Comparison of ENCODE assay signal across 10 cellular contexts in the genomic region with DNA sequence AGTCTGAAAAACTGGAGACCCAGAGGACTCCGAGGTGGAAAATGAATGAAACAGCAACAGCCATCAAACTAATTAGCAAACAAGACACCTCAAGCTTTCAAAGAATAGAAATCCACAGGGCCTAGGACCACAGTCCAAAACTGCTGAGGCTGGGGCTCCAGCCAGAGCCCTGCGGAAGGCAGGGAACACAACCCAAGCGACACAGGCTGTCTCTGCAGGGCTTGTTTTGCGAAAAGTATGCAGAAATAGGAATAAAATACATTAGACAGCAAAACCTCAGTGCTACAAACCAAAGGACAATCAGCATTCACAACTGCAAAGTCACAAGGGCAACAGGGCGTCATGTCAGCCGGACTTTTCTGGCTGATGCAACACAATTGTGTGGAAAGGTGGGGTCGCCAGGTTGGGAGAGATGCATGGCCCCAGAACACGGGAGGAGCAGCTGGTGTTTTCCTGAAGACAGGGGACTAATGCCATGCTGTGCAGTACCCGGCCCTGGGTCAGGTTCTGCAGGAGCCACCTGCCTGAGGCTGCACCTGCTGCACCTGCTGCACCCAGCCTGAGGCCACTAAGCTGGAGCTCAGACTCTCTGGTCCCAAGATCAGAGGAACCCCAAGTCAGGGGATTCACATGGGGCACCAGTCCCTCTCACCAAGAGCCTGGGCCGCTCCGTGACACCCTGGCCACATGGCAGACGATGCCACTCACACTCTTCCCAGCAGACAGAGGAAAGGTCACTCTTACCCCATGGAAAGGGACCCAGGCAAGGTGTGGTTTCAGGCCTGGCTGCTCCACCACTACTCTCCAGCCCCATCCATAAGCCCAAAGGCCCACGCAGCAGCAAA.
DNase-seq lines count a peak whose midpoint lies in the region; ATAC-seq, FAIRE-seq and TF ChIP-seq lines count a peak whose summit lies in the region.
"Had no signal": no experiment of that assay in that cellular context is flagged by ENCODE, and none has a peak within 500 bp of the region (broad histone marks: within the 10 kb centered on the region; RNA-seq: fewer than 3 reads in every experiment).

No MANE protein-coding gene starts in this region.

- WGBS in heart left ventricle, 4 donors = 93 to 96% (median 94%) methylated on average over 13 of the region's 13 CpGs

- H3K36me3 ChIP-seq in GM23338 (ENCODE audit: insufficient read depth) = no peaks in the 10 kb centered on the region
- H3K36me3 ChIP-seq in NT2/D1 (ENCODE audit: insufficient read depth, insufficient read length, low read length) = peaks cover 34% of the 10 kb centered on the region
- H3K36me3 ChIP-seq in heart left ventricle = no peaks in the 10 kb centered on the region
- H3K36me3 ChIP-seq: brain microvascular endothelial cell had no signal

- POLR2A ChIA-PET in CD4-positive, alpha-beta T cell (lab: Charles Lee) = no interaction called here

- H3K27me3 ChIP-seq in GM23338 (ENCODE audit: insufficient read depth) = no peaks in the 10 kb centered on the region
- no peaks in the 10 kb centered on the region for H3K27me3 ChIP-seq in NT2/D1 (ENCODE audit: insufficient read depth, insufficient read length)
- H3K27me3 ChIP-seq in heart left ventricle = no peaks in the 10 kb centered on the region
- no peaks in the 10 kb centered on the region for H3K27me3 ChIP-seq in CD4-positive, alpha-beta T cell (ENCODE audit: control insufficient read depth, insufficient read depth, low read length)
- H3K27me3 ChIP-seq: brain microvascular endothelial cell had no signal

- peaks cover 4% of the 10 kb centered on the region for H3K36me3 Mint-ChIP-seq in GM23338 (ENCODE audit: low read depth)
- H3K36me3 Mint-ChIP-seq in CD4-positive, alpha-beta T cell (ENCODE audit: low read depth) = no peaks in the 10 kb centered on the region

- CTCF ChIA-PET in CD4-positive, alpha-beta T cell (lab: Charles Lee) = no interaction called here

- ATAC-seq in GM23338 (no peak; the same call in 1 of the 3 replicates), heart left ventricle (no peak), sciatic nerve (peak; percentile 5), HG03039 (IDR thresholded peaks at IDR 0.05; ENCODE audit: unreplicated experiment) (no peak)
- ATAC-seq in CD4-positive, alpha-beta T cell (ENCODE audit: poor library complexity) = no peak

- peaks cover 14% of the 10 kb centered on the region for H3K27me3 Mint-ChIP-seq in GM23338 (ENCODE audit: insufficient read depth, low read depth, poor library complexity)
- H3K27me3 Mint-ChIP-seq in CD4-positive, alpha-beta T cell = no peaks in the 10 kb centered on the region
- H3K27me3 Mint-ChIP-seq: activated CD4-positive, alpha-beta memory T cell treated with anti-CD3 and anti-CD28 coated beads for 36 hours had no signal

- H3K27ac ChIP-seq in GM23338 (ENCODE audit: low read depth) = peak overlapping the region; percentile 83; the same call in 1 of the 2 replicates
- peak overlapping the region in 10 of 12 donors; percentile 38 to 86 (median 68) for H3K27ac ChIP-seq in heart left ventricle
- no peak overlapping the region for H3K27ac ChIP-seq in CD4-positive, alpha-beta T cell (ENCODE audit: low read depth, low read length)

- no peak for TF ChIP-seq POLR2A in heart left ventricle (IDR thresholded peaks at IDR 0.05)

- H3K4me1 ChIP-seq in GM23338 (ENCODE audit: insufficient read depth) (peaks cover 16% of the 10 kb centered on the region), NT2/D1 (ENCODE audit: insufficient read depth, insufficient read length) (peaks cover 8% of the 10 kb centered on the region), heart left ventricle (peaks cover 4 to 35% (median 25%) of the 10 kb centered on the region in 12 donors)

- peaks cover 2% of the 10 kb centered on the region; the same call in 1 of the 3 replicates for H3K9me3 Mint-ChIP-seq in GM23338
- no peaks in the 10 kb centered on the region for H3K9me3 Mint-ChIP-seq in CD4-positive, alpha-beta T cell
- H3K9me3 Mint-ChIP-seq: activated CD4-positive, alpha-beta memory T cell treated with anti-CD3 and anti-CD28 coated beads for 36 hours had no signal

- H3K79me2 ChIP-seq in GM23338 (replicated peaks; ENCODE audit: insufficient read depth) = peaks cover 13% of the 10 kb centered on the region

- H3K4me2 ChIP-seq in GM23338 = no peak overlapping the region

- H3K4me3 ChIP-seq in GM23338 = no peak overlapping the region
- no peak overlapping the region for H3K4me3 ChIP-seq in NT2/D1 (ENCODE audit: insufficient read length, low read depth)
- no peak overlapping the region for H3K4me3 ChIP-seq in heart left ventricle

- H3F3A ChIP-seq in GM23338 (replicated peaks; ENCODE audit: low read depth) = no peaks in the 10 kb centered on the region

- no peak for FAIRE-seq in D721Med (lab: Jason Lieb, UNC)

- H3K4me3 Mint-ChIP-seq in GM23338 = no peak overlapping the region
- H3K4me3 Mint-ChIP-seq in CD4-positive, alpha-beta T cell = no peak overlapping the region
- H3K4me3 Mint-ChIP-seq: activated CD4-positive, alpha-beta memory T cell treated with anti-CD3 and anti-CD28 coated beads for 36 hours had no signal

- H3K9me3 ChIP-seq in NT2/D1 (ENCODE audit: insufficient read depth, low read length) (peaks cover 7% of the 10 kb centered on the region; the same call in 1 of the 2 replicates), heart left ventricle (no peaks in the 10 kb centered on the region)
- H3K9me3 ChIP-seq in CD4-positive, alpha-beta T cell (ENCODE audit: control insufficient read depth, low read length) = no peaks in the 10 kb centered on the region

- intact Hi-C loops in heart left ventricle (cut with DNase I) (loop anchor here in 1 of 10 donors (5.0 kb wide), 1 partner anchor 41 kb away; no protein-coding TSS in a partner anchor), sciatic nerve (cut with DNase I) (no loop called here)
- intact Hi-C loops in CD4-positive, alpha-beta T cell (cut with DNase I, micrococcal nuclease) = no loop called here

- H3K4me1 Mint-ChIP-seq in GM23338 = peaks cover 32% of the 10 kb centered on the region
- no peaks in the 10 kb centered on the region for H3K4me1 Mint-ChIP-seq in CD4-positive, alpha-beta T cell (ENCODE audit: low read depth)

- H3K9me2 ChIP-seq in GM23338 (ENCODE audit: insufficient read depth) = no peaks in the 10 kb centered on the region

- TF ChIP-seq CTCF in GM23338 (conservative IDR thresholded peaks at IDR 0.05; ENCODE audit: low read depth in 2 of 2) = no peak
- no peak for TF ChIP-seq CTCF in heart left ventricle (IDR thresholded peaks at IDR 0.05)
- TF ChIP-seq CTCF in D721Med (IDR thresholded peaks at IDR 0.05; ENCODE audit: insufficient read depth, missing control alignments) = no peak
- TF ChIP-seq CTCF in CD4-positive, alpha-beta T cell (IDR thresholded peaks at IDR 0.05) = no peak

- peak overlapping the region; percentile 84 for H3K27ac Mint-ChIP-seq in GM23338
- no peak overlapping the region for H3K27ac Mint-ChIP-seq in CD4-positive, alpha-beta T cell
- H3K27ac Mint-ChIP-seq: activated CD4-positive, alpha-beta memory T cell treated with anti-CD3 and anti-CD28 coated beads for 36 hours had no signal

- DNase-seq in GM23338 (ENCODE audit: low spot score) (no peak), NT2/D1 (ENCODE audit: low read depth, low spot score) (no peak), heart left ventricle (peak in 2 of 5 donors; percentile 13 to 33), sciatic nerve (ENCODE audit: low spot score) (peak; percentile 48), D721Med (ENCODE audit: insufficient read length, low spot score) (no peak)
- no peak for DNase-seq in activated T-cell treated with anti-CD3 and anti-CD28 coated beads, Interleukin-2, amount 50 U/mL, for 48 hours
- DNase-seq in CD4-positive, alpha-beta T cell = no peak
- DNase-seq: activated CD4-positive, alpha-beta memory T cell treated with anti-CD3 and anti-CD28 coated beads for 36 hours had no signal

- H2AFZ ChIP-seq in GM23338 = no peak overlapping the region

- H4K20me1 ChIP-seq in GM23338 (replicated peaks; ENCODE audit: insufficient read depth) = 0 out of 2 replicates have a peak, but pooled peaks cover 3% of the 10 kb centered on the region

- H3K9ac ChIP-seq in NT2/D1 (ENCODE audit: insufficient read length, low read depth) = peak overlapping the region; percentile 43

TF ChIP-seq in GM23338, 12 proteins besides CTCF, POLR2A, EP300 and RAD21 (continues in another document):
- TF ChIP-seq CREB1 (CRISPR knock-in tag; IDR thresholded peaks at IDR 0.05; ENCODE audit: low read depth) = no peak
- no peak for TF ChIP-seq NANOG (IDR thresholded peaks at IDR 0.05; ENCODE audit: borderline replicate concordance)
